In genomic region chr11:18722293-18722637, GRCh38 we compare ENCODE assay signal across 8 cellular contexts. TPM values are rescaled to one million over a fixed set of nuclear protein-coding genes. Genes with fewer than 3 reads are reported as not detected.
A peak's percentile ranks its signal among the peaks of the same experiment; 100 is the strongest.
DNase-seq lines count a peak whose midpoint lies in the region; ATAC-seq and TF ChIP-seq lines count a peak whose summit lies in the region.

No MANE protein-coding gene starts in this region.

- H3K4me1 ChIP-seq in MM.1S (ENCODE audit: low read length) (no peaks in the 10 kb centered on the region), iPS-18a (ENCODE audit: control insufficient read depth, low read depth, low read length) (peaks cover 12% of the 10 kb centered on the region), vagina (peaks cover 19% of the 10 kb centered on the region)

- H3K27me3 Mint-ChIP-seq in stimulated activated naive CD8-positive, alpha-beta T cell treated with anti-CD3 and anti-CD28 coated beads, Interleukin-15, Interleukin-2, amounts not matched to agents 100 ng/mL and 50 ng/mL, for 24 hours = no peaks in the 10 kb centered on the region

- no peaks in the 10 kb centered on the region; the same call in 1 of the 2 replicates for H3K27me3 ChIP-seq in MM.1S (replicated peaks; ENCODE audit: insufficient read depth, low read length)
- H3K27me3 ChIP-seq in iPS-18a (ENCODE audit: control insufficient read depth, insufficient read depth, low read length) = no peaks in the 10 kb centered on the region
- no peaks in the 10 kb centered on the region for H3K27me3 ChIP-seq in vagina

- H3K4me3 Mint-ChIP-seq in stimulated activated naive CD8-positive, alpha-beta T cell treated with anti-CD3 and anti-CD28 coated beads, Interleukin-15, Interleukin-2, amounts not matched to agents 100 ng/mL and 50 ng/mL, for 24 hours = peak overlapping the region; percentile 86

- H3K9me3 ChIP-seq in MM.1S (replicated peaks; ENCODE audit: insufficient read depth, low read length) = no peaks in the 10 kb centered on the region
- no peaks in the 10 kb centered on the region for H3K9me3 ChIP-seq in iPS-18a (ENCODE audit: control insufficient read depth, low read depth, low read length)
- no peaks in the 10 kb centered on the region for H3K9me3 ChIP-seq in vagina

- H2AFZ ChIP-seq in MM.1S (ENCODE audit: low read length) = peak overlapping the region; percentile 99

- no peaks in the 10 kb centered on the region for H3K9me2 ChIP-seq in MM.1S (replicated peaks; ENCODE audit: insufficient read depth, low read length)

- H3K9me3 Mint-ChIP-seq in stimulated activated naive CD8-positive, alpha-beta T cell treated with anti-CD3 and anti-CD28 coated beads, Interleukin-15, Interleukin-2, amounts not matched to agents 100 ng/mL and 50 ng/mL, for 24 hours = no peaks in the 10 kb centered on the region

- H3K27ac ChIP-seq in MM.1S (ENCODE audit: low read length) = no peak overlapping the region
- H3K27ac ChIP-seq in iPS-18a (ENCODE audit: low read length) = no peak overlapping the region
- no peak overlapping the region for H3K27ac ChIP-seq in vagina

- H3K79me2 ChIP-seq in MM.1S (ENCODE audit: low read length) = no peaks in the 10 kb centered on the region

- intact Hi-C loops in vagina (cut with DNase I) = loop anchor here (5.0 to 10.0 kb wide), 2 partner anchors 87 to 135 kb away; partner anchors contain the start of genes SPTY2D1 and UEVLD

- H3K36me3 ChIP-seq in MM.1S (replicated peaks; ENCODE audit: insufficient read depth, low read length) = no peaks in the 10 kb centered on the region
- no peaks in the 10 kb centered on the region for H3K36me3 ChIP-seq in iPS-18a (ENCODE audit: control insufficient read depth, low read depth, low read length)
- no peaks in the 10 kb centered on the region for H3K36me3 ChIP-seq in vagina

- no peak for TF ChIP-seq POLR2A in vagina (IDR thresholded peaks at IDR 0.05)

- H3F3A ChIP-seq in MM.1S (ENCODE audit: insufficient read depth, low read length) = peaks cover 7% of the 10 kb centered on the region; the same call in 1 of the 2 replicates

- H3K4me3 ChIP-seq in MM.1S (ENCODE audit: low read length) = peak overlapping the region; percentile 79
- H3K4me3 ChIP-seq in iPS-18a (ENCODE audit: low read length) = peak overlapping the region; percentile 78
- peak overlapping the region; percentile 59 to 81 for H3K4me3 ChIP-seq in vagina

- no peaks in the 10 kb centered on the region for H3K36me3 Mint-ChIP-seq in stimulated activated naive CD8-positive, alpha-beta T cell treated with anti-CD3 and anti-CD28 coated beads, Interleukin-15, Interleukin-2, amounts not matched to agents 100 ng/mL and 50 ng/mL, for 24 hours (ENCODE audit: low read depth)

- H3K4me2 ChIP-seq in MM.1S (ENCODE audit: low read depth, low read length) = peak overlapping the region; percentile 99

- H3K27ac Mint-ChIP-seq in stimulated activated naive CD8-positive, alpha-beta T cell treated with anti-CD3 and anti-CD28 coated beads, Interleukin-15, Interleukin-2, amounts not matched to agents 100 ng/mL and 50 ng/mL, for 24 hours = no peak overlapping the region

- ATAC-seq in stimulated activated naive CD8-positive, alpha-beta T cell treated with anti-CD3 and anti-CD28 coated beads, Interleukin-15, Interleukin-2, amounts not matched to agents 100 U/mL and 50 U/mL, for 24 hours = no peak
- ATAC-seq in HG03196 (IDR thresholded peaks at IDR 0.05; ENCODE audit: unreplicated experiment) (no peak), HG03108 (IDR thresholded peaks at IDR 0.05; ENCODE audit: unreplicated experiment) (no peak)

- no peaks in the 10 kb centered on the region for H4K20me1 ChIP-seq in MM.1S (ENCODE audit: insufficient read depth, low read length)

- H3K4me1 Mint-ChIP-seq in stimulated activated naive CD8-positive, alpha-beta T cell treated with anti-CD3 and anti-CD28 coated beads, Interleukin-15, Interleukin-2, amounts not matched to agents 100 ng/mL and 50 ng/mL, for 24 hours (ENCODE audit: low read depth) = peaks cover 16% of the 10 kb centered on the region

- no peak; the same call in 1 of the 2 replicates for TF ChIP-seq CTCF in MM.1S (IDR thresholded peaks at IDR 0.05; ENCODE audit: low read length)
- peak in 1 of 3 experiments; percentile 3 for TF ChIP-seq CTCF in vagina (IDR thresholded peaks at IDR 0.05)

- H3K9ac ChIP-seq in MM.1S (ENCODE audit: low read length) (no peak overlapping the region), iPS-18a (ENCODE audit: low read length) (peak overlapping the region; percentile 70)

- no peak for DNase-seq in stimulated activated naive CD8-positive, alpha-beta T cell treated with anti-CD3 and anti-CD28 coated beads, Interleukin-15, Interleukin-2, amounts not matched to agents 100 U/mL and 50 U/mL, for 24 hours
- DNase-seq in MM.1S (no peak), vagina (ENCODE audit: extremely low spot score in 2 of 2) (no peak), NCI-H1092 treated with DMSO at 0.1 percent for 48 hours (lab: John Stamatoyannopoulos, UW) (no peak)

RNA-seq across cellular contexts. Expression of gene IGSF22, which starts 3.7 kb away (rescaled TPM):
- total RNA-seq in vagina = not detected

RNA-seq across cellular contexts. Expression of gene TMEM86A, which starts 23.7 kb away (rescaled TPM):
- total RNA-seq in vagina = 26.8 TPM
